ENCODE assay signal across 24 cellular contexts in the genomic region with DNA sequence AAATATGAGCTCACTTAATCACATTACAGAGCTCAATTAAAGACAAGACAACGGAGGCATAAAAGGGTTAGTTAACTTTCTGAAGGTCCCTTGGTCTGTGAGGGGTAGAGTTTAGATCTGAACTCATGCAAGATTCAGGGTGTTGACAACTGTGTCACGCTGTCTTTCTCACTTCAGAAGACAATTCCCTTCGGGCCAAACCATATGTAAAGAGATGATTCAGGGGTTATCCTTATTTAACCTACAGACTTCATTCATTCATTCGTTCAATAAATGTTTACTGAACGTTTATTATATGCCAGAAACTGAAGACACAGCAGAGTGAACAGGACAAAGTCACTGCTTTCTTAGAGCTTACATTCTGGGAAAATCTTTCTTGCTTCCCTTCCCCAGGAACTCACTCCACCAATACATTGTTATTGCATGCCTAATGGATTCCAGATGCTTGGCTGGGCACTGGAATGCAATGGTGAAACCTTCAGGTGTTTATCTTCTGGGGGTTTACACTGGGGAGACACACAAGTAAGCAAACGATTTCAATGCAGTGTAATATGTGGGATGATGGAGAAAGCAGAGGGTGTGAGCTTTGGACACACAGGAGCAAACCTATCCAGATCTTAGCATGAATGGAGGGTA. TPM values are rescaled to one million over a fixed set of nuclear protein-coding genes. Genes with fewer than 3 reads are reported as not detected.
DNase-seq lines count a peak whose midpoint lies in the region; ATAC-seq and TF ChIP-seq lines count a peak whose summit lies in the region.
"Had no signal": no experiment of that assay in that cellular context is flagged by ENCODE, and none has a peak within 500 bp of the region (broad histone marks: within the 10 kb centered on the region; RNA-seq: fewer than 3 reads in every experiment).

No MANE protein-coding gene starts in this region.

- TF ChIP-seq EP300 in Ishikawa (IDR thresholded peaks at IDR 0.05; ENCODE audit: borderline replicate concordance), result peak; percentile 54; the same call in 1 of the 2 replicates

- TF ChIP-seq CTCF in left lung (IDR thresholded peaks at IDR 0.05), result no peak

- H3K4me1 Mint-ChIP-seq in activated T-helper 17 cell treated with anti-CD3 and anti-CD28 coated beads, Interleukin-2, amount 50 U/mL, for 72 hours, result no peaks in the 10 kb centered on the region
- H3K4me1 Mint-ChIP-seq: CD4-positive, CD25-positive, alpha-beta regulatory T cell; stimulated activated memory B cell treated with anti-CD40 and anti-IgM and Interleukin-4, amounts not matched to agents 10 μg/mL and 1 μg/mL and 100 μg/mL, for 72 hours had no signal

- peaks cover 3% of the 10 kb centered on the region for H3K9me3 Mint-ChIP-seq in activated T-helper 17 cell treated with anti-CD3 and anti-CD28 coated beads, Interleukin-2, amount 50 U/mL, for 72 hours
- H3K9me3 Mint-ChIP-seq: CD4-positive, CD25-positive, alpha-beta regulatory T cell; stimulated activated memory B cell treated with anti-CD40 and anti-IgM and Interleukin-4, amounts not matched to agents 10 μg/mL and 1 μg/mL and 100 μg/mL, for 72 hours had no signal

- ATAC-seq in left lung (no peak), GM19467 (IDR thresholded peaks at IDR 0.05; ENCODE audit: unreplicated experiment) (no peak)
- no peak for ATAC-seq in activated T-helper 17 cell treated with anti-CD3 and anti-CD28 coated beads, Interleukin-2, amount 50 U/mL, for 72 hours (replicated peaks)
- ATAC-seq: activated CD4-positive, CD25-positive, alpha-beta regulatory T cell treated with anti-CD3 and anti-CD28 coated beads, Interleukin-2, amount 50 U/mL, for 24 hours; activated naive CD8-positive, alpha-beta T cell treated with anti-CD3 and anti-CD28 coated beads, Interleukin-2, amount 50 U/mL, for 24 hours; natural killer cell; stimulated activated memory B cell treated with anti-CD40 and anti-IgM and Interleukin-4, amounts not matched to agents 10 μg/mL and 1 μg/mL and 100 μg/mL, for 72 hours had no signal

- DNase-seq in AG08396 (ENCODE audit: low spot score), result peak; percentile 33
- DNase-seq in dedifferentiated amniotic fluid mesenchymal stem cell (ENCODE audit: extremely low spot score), result peak; percentile 36
- DNase-seq in left kidney (ENCODE audit: low read depth, low spot score), result peak; percentile 71
- no peak for DNase-seq in left lung
- DNase-seq in ecto neural progenitor cell (ENCODE audit: low spot score), result no peak
- DNase-seq: activated CD8-positive, alpha-beta memory T cell treated with anti-CD3 and anti-CD28 coated beads for 24 hours; activated naive CD8-positive, alpha-beta T cell treated with anti-CD3 and anti-CD28 coated beads, Interleukin-2, amount 50 U/mL, for 24 hours; CD4-positive, CD25-positive, alpha-beta regulatory T cell; central memory CD4-positive, alpha-beta T cell; DMS79; natural killer cell; NCI-H1048; NCI-H2081 treated with DMSO at 0.1 percent for 48 hours; NCI-H524; SHP77 treated with DMSO at 0.1 percent for 48 hours had no signal

- H3K27ac ChIP-seq in left lung, result no peak overlapping the region
- H3K27ac ChIP-seq: tibial nerve had no signal

- H3K27me3 ChIP-seq in left lung, result no peaks in the 10 kb centered on the region
- H3K27me3 ChIP-seq: tibial nerve had no signal

- H3K36me3 ChIP-seq in left lung, result no peaks in the 10 kb centered on the region
- H3K36me3 ChIP-seq: tibial nerve had no signal

- no peaks in the 10 kb centered on the region for H3K27me3 Mint-ChIP-seq in activated T-helper 17 cell treated with anti-CD3 and anti-CD28 coated beads, Interleukin-2, amount 50 U/mL, for 72 hours
- H3K27me3 Mint-ChIP-seq: activated naive CD8-positive, alpha-beta T cell treated with anti-CD3 and anti-CD28 coated beads, Interleukin-2, amount 50 U/mL, for 24 hours; progenitor cell of endocrine pancreas; stimulated activated memory B cell treated with anti-CD40 and anti-IgM and Interleukin-4, amounts not matched to agents 10 μg/mL and 1 μg/mL and 100 μg/mL, for 72 hours had no signal

- H3K4me1 ChIP-seq in left lung, result no peaks in the 10 kb centered on the region

- no peak overlapping the region for H3K4me3 ChIP-seq in left lung
- H3K4me3 ChIP-seq: tibial nerve had no signal

- intact Hi-C loops in left lung (cut with DNase I), result no loop called here

- no peaks in the 10 kb centered on the region for H3K36me3 Mint-ChIP-seq in activated T-helper 17 cell treated with anti-CD3 and anti-CD28 coated beads, Interleukin-2, amount 50 U/mL, for 72 hours (ENCODE audit: low read depth)
- H3K36me3 Mint-ChIP-seq: CD4-positive, CD25-positive, alpha-beta regulatory T cell; stimulated activated memory B cell treated with anti-CD40 and anti-IgM and Interleukin-4, amounts not matched to agents 10 μg/mL and 1 μg/mL and 100 μg/mL, for 72 hours had no signal

- no peak overlapping the region for H3K27ac Mint-ChIP-seq in activated T-helper 17 cell treated with anti-CD3 and anti-CD28 coated beads, Interleukin-2, amount 50 U/mL, for 72 hours
- H3K27ac Mint-ChIP-seq: activated T-helper 1 cell treated with anti-CD3 and anti-CD28 coated beads, Interleukin-12 subunit alpha, Interleukin-12 subunit beta, Interleukin-2, Interleukin-4 antibody, amounts not matched to agents 30 ng/mL and 10 ng/mL and 1 ng/mL, durations not matched to agents 14 hours and 24 hours and 36 hours; CD4-positive, CD25-positive, alpha-beta regulatory T cell; natural killer cell; progenitor cell of endocrine pancreas; stimulated activated memory B cell treated with anti-CD40 and anti-IgM and Interleukin-4, amounts not matched to agents 10 μg/mL and 1 μg/mL and 100 μg/mL, for 72 hours had no signal

- no peak overlapping the region for H3K4me3 Mint-ChIP-seq in activated T-helper 17 cell treated with anti-CD3 and anti-CD28 coated beads, Interleukin-2, amount 50 U/mL, for 72 hours
- H3K4me3 Mint-ChIP-seq: activated naive CD8-positive, alpha-beta T cell treated with anti-CD3 and anti-CD28 coated beads, Interleukin-2, amount 50 U/mL, for 24 hours; activated T-helper 1 cell treated with anti-CD3 and anti-CD28 coated beads, Interleukin-12 subunit alpha, Interleukin-12 subunit beta, Interleukin-2, Interleukin-4 antibody, amounts not matched to agents 30 ng/mL and 10 ng/mL and 1 ng/mL, durations not matched to agents 14 hours and 24 hours and 36 hours; CD4-positive, CD25-positive, alpha-beta regulatory T cell; natural killer cell; stimulated activated memory B cell treated with anti-CD40 and anti-IgM and Interleukin-4, amounts not matched to agents 10 μg/mL and 1 μg/mL and 100 μg/mL, for 72 hours had no signal

- H3K9me3 ChIP-seq in left lung, result no peaks in the 10 kb centered on the region
- H3K9me3 ChIP-seq: tibial nerve had no signal

- TF ChIP-seq RAD21 in Ishikawa (IDR thresholded peaks at IDR 0.05; ENCODE audit: low read depth), result no peak

TF ChIP-seq in Ishikawa, 13 proteins besides CTCF, POLR2A, EP300 and RAD21:
- TF ChIP-seq TEAD4 (IDR thresholded peaks at IDR 0.05) (peak; percentile 81), TCF12 (IDR thresholded peaks at IDR 0.05; ENCODE audit: low read depth) (peak; percentile 59; the same call in 1 of the 2 replicates), FOXM1 (IDR thresholded peaks at IDR 0.05; ENCODE audit: borderline replicate concordance, low read depth) (no peak), TAF1 (IDR thresholded peaks at IDR 0.05; ENCODE audit: low read depth) (no peak), CREB1 (IDR thresholded peaks at IDR 0.05; ENCODE audit: low read depth) (no peak), CEBPB (IDR thresholded peaks at IDR 0.05) (peak; percentile 39; the same call in 1 of the 2 replicates), YY1 (IDR thresholded peaks at IDR 0.05; ENCODE audit: low read depth) (no peak)

RNA-seq across cellular contexts. Expression of a gene that starts 6.4 kb away (rescaled TPM):
- under 1 TPM in 1 of 2 donors, not detected in 1; 0.73 TPM for total RNA-seq in left lung
- total RNA-seq in activated T-helper 17 cell treated with anti-CD3 and anti-CD28 coated beads, Interleukin-2, amount 50 U/mL, for 72 hours, result under 1 TPM in 1 of 2 donors, not detected in 1; 0.50 TPM
- total RNA-seq: CD4-positive, CD25-positive, alpha-beta regulatory T cell; glomerular endothelial cell had no signal

RNA-seq across cellular contexts. Expression of a gene that starts 39.0 kb away (rescaled TPM):
- under 1 TPM in 1 of 2 donors, not detected in 1; 0.89 TPM for total RNA-seq in left lung
- total RNA-seq in activated T-helper 17 cell treated with anti-CD3 and anti-CD28 coated beads, Interleukin-2, amount 50 U/mL, for 72 hours, result not detected
- total RNA-seq: CD4-positive, CD25-positive, alpha-beta regulatory T cell; glomerular endothelial cell; progenitor cell of endocrine pancreas; tibial nerve had no signal

Comparison
In these comparisons a context has a peak if more than half of its experiments do, and no peak if none do; other contexts are left out.
1. DNase-seq: peak in AG08396 (single experiment), dedifferentiated amniotic fluid mesenchymal stem cell (single experiment) and left kidney (single experiment); none in left lung (0 of 2) and ecto neural progenitor cell (single experiment).